In the genomic region with DNA sequence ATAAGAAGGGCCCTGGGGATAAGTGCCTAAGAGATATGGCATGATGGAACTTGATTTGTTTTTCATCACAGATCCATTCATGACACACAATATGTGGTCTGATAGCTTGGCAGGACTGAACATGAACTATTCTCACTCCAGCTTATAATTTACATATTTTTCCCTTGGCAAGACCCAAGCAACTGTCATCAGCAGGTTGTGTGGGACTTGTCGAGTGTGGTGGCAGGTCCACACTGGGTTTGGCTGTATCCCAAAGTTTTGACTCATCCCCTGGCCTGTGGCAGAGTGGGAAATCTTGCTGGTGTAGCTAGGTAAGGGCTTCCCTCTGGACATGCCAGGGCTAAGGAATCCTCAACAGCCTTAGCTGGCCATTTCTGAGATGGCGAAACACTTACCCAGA, we compare ENCODE assay signal across 10 cellular contexts.
DNase-seq lines count a peak whose midpoint lies in the region; ATAC-seq and TF ChIP-seq lines count a peak whose summit lies in the region.
"Had no signal": no experiment of that assay in that cellular context is flagged by ENCODE, and none has a peak within 500 bp of the region (broad histone marks: within the 10 kb centered on the region; RNA-seq: fewer than 3 reads in every experiment).

No MANE protein-coding gene starts in this region.

- DNase-seq in AG20443 (ENCODE audit: low spot score), result peak; percentile 61
- DNase-seq in MG63, result peak; percentile 63
- peak; percentile 74 for DNase-seq in astrocyte of the hippocampus (ENCODE audit: low read depth, low spot score)
- peak; percentile 32 for DNase-seq in left ventricle myocardium superior
- no peak for DNase-seq in amygdala (lab: John Stamatoyannopoulos, UW)
- DNase-seq in DMS79 (lab: John Stamatoyannopoulos, UW), result no peak
- no peak for DNase-seq in activated effector memory CD4-positive, alpha-beta T cell treated with Interleukin-2 at 50 U/mL for 16 hours
- DNase-seq: activated naive CD8-positive, alpha-beta T cell treated with anti-CD3 and anti-CD28 coated beads, Interleukin-2, amount 50 U/mL, for 24 hours; stimulated activated CD4-positive, alpha-beta T cell treated with anti-CD3 and anti-CD28 coated beads, Interleukin-12 subunit alpha, Interleukin-12 subunit beta, amount 100 ng/mL, for 4 hours had no signal

- peaks cover 8% of the 10 kb centered on the region; the same call in 1 of the 2 replicates for H3K36me3 ChIP-seq in MG63

- no peaks in the 10 kb centered on the region for H3K9me3 ChIP-seq in MG63

- H3K27me3 ChIP-seq in MG63, result no peaks in the 10 kb centered on the region

- intact Hi-C loops in left ventricle myocardium superior (cut with micrococcal nuclease), result no loop called here

- H3K4me3 ChIP-seq in MG63, result no peak overlapping the region

- TF ChIP-seq POLR2A in GM18505 (IDR thresholded peaks at IDR 0.05; ENCODE audit: borderline replicate concordance, extremely low read depth, insufficient read depth, insufficient read length), result no peak

- peak; percentile 95 for ATAC-seq in left ventricle myocardium superior
- no peak for ATAC-seq in GM18505 (IDR thresholded peaks at IDR 0.05; ENCODE audit: unreplicated experiment)
- ATAC-seq: activated naive CD8-positive, alpha-beta T cell treated with anti-CD3 and anti-CD28 coated beads, Interleukin-2, amount 50 U/mL, for 24 hours had no signal

Comparison
In these comparisons a context has a peak if more than half of its experiments do, and no peak if none do; other contexts are left out.
1. DNase-seq: peak in AG20443 (single experiment), MG63 (single experiment), astrocyte of the hippocampus (single experiment) and left ventricle myocardium superior (single experiment); none in amygdala (0 of 56), DMS79 (single experiment) and activated effector memory CD4-positive, alpha-beta T cell treated with Interleukin-2 at 50 U/mL for 16 hours (single experiment).